1 cellular context compared by ENCODE assay signal in the genomic region with DNA sequence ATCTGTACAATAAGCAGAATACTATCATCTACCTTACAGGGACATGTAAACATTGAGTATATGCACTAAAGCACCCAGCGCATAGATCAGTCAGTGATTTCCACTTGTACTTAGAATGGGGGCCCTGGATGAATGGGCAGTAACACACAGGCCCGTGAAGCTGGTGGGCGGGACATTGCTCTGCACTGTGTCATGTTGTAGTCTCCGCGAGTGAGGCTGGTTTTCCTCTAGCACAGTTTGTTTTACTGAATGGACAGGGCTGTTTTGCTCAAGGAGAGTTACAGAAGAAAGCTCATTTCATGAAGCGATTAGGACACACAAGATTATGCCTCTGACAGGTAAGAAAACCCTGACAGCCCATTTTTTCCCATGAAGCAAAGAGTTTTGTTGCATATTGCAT.
TF ChIP-seq lines count a peak whose summit lies in the region.

No MANE protein-coding gene starts in this region.

TF ChIP-seq in GM23338, 12 proteins besides CTCF, POLR2A, EP300 and RAD21 (continued from another document):
- TF ChIP-seq ZNF462 (CRISPR knock-in tag; IDR thresholded peaks at IDR 0.05) = no peak
- TF ChIP-seq ZNF114 (CRISPR knock-in tag; IDR thresholded peaks at IDR 0.05) = no peak
- no peak for TF ChIP-seq NANOG (IDR thresholded peaks at IDR 0.05; ENCODE audit: borderline replicate concordance)
- no peak for TF ChIP-seq EZH2 (IDR thresholded peaks at IDR 0.05; ENCODE audit: low read depth, unreplicated experiment)
- TF ChIP-seq STAT1 (IDR thresholded peaks at IDR 0.05; ENCODE audit: unreplicated experiment) = no peak
- TF ChIP-seq CREB1 (CRISPR knock-in tag; IDR thresholded peaks at IDR 0.05; ENCODE audit: low read depth) = no peak
- no peak for TF ChIP-seq POLR2AphosphoS5 (IDR thresholded peaks at IDR 0.05; ENCODE audit: low read depth)
- TF ChIP-seq JUNB (IDR thresholded peaks at IDR 0.05; ENCODE audit: unreplicated experiment) = no peak
- TF ChIP-seq, protein P1, sequence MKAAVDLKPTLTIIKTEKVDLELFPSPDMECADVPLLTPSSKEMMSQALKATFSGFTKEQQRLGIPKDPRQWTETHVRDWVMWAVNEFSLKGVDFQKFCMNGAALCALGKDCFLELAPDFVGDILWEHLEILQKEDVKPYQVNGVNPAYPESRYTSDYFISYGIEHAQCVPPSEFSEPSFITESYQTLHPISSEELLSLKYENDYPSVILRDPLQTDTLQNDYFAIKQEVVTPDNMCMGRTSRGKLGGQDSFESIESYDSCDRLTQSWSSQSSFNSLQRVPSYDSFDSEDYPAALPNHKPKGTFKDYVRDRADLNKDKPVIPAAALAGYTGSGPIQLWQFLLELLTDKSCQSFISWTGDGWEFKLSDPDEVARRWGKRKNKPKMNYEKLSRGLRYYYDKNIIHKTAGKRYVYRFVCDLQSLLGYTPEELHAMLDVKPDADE (IDR thresholded peaks at IDR 0.05) = no peak
- TF ChIP-seq EZH2phosphoT487 (IDR thresholded peaks at IDR 0.05; ENCODE audit: unreplicated experiment) = no peak
- TF ChIP-seq, protein P2, sequence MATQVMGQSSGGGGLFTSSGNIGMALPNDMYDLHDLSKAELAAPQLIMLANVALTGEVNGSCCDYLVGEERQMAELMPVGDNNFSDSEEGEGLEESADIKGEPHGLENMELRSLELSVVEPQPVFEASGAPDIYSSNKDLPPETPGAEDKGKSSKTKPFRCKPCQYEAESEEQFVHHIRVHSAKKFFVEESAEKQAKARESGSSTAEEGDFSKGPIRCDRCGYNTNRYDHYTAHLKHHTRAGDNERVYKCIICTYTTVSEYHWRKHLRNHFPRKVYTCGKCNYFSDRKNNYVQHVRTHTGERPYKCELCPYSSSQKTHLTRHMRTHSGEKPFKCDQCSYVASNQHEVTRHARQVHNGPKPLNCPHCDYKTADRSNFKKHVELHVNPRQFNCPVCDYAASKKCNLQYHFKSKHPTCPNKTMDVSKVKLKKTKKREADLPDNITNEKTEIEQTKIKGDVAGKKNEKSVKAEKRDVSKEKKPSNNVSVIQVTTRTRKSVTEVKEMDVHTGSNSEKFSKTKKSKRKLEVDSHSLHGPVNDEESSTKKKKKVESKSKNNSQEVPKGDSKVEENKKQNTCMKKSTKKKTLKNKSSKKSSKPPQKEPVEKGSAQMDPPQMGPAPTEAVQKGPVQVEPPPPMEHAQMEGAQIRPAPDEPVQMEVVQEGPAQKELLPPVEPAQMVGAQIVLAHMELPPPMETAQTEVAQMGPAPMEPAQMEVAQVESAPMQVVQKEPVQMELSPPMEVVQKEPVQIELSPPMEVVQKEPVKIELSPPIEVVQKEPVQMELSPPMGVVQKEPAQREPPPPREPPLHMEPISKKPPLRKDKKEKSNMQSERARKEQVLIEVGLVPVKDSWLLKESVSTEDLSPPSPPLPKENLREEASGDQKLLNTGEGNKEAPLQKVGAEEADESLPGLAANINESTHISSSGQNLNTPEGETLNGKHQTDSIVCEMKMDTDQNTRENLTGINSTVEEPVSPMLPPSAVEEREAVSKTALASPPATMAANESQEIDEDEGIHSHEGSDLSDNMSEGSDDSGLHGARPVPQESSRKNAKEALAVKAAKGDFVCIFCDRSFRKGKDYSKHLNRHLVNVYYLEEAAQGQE (IDR thresholded peaks at IDR 0.05; ENCODE audit: unreplicated experiment) = no peak
